ENCODE assay signal across 9 cellular contexts in the genomic region with DNA sequence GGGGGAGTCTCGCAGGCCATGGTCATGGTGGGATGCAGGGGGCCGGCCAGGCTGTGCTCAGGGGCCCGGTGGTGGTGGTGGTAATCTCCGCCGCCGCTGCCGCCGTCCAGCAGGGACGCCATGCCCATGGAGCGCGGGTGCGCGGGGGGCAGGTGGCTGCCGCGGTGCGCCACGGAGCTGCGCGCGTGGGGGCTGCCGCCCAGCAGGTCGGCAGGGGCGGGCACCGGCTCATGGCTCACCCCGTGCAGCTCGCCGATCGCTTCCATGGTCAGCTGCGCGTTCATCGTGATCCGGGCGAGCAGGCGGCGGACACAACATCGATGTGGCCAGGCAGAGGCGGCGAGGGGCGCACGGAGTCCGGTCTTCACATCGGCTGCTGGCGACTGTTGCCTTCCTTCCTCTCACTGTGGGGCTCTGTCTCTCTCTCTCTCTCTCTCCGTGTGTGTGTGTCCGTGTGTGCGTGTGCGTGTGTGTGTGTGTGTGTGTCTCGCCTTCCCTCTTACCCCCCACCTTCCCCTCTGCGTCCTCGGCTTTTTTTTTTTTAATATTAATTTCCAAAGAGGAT. TPM values are rescaled to one million over a fixed set of nuclear protein-coding genes. Genes with fewer than 3 reads are reported as not detected.
DNase-seq lines count a peak whose midpoint lies in the region; ATAC-seq and TF ChIP-seq lines count a peak whose summit lies in the region.
"Had no signal": no experiment of that assay in that cellular context is flagged by ENCODE, and none has a peak within 500 bp of the region (broad histone marks: within the 10 kb centered on the region; RNA-seq: fewer than 3 reads in every experiment).

No MANE protein-coding gene starts in this region.

- H3K9me3 ChIP-seq in hepatocyte (ENCODE audit: low read depth), result no peaks in the 10 kb centered on the region

- H3K4me3 Mint-ChIP-seq in activated T-cell treated with anti-CD3 and anti-CD28 coated beads, Interleukin-2, amount 50 U/mL, for 24 hours, result peak overlapping the region; percentile 71
- H3K4me3 Mint-ChIP-seq in stimulated activated memory B cell treated with anti-CD40 and anti-IgM and Interleukin-4, amounts not matched to agents 10 μg/mL and 1 μg/mL and 100 μg/mL, for 72 hours, result peak overlapping the region; percentile 74

- no peak overlapping the region for H3K27ac Mint-ChIP-seq in activated T-cell treated with anti-CD3 and anti-CD28 coated beads, Interleukin-2, amount 50 U/mL, for 24 hours
- peak overlapping the region; percentile 10 for H3K27ac Mint-ChIP-seq in stimulated activated memory B cell treated with anti-CD40 and anti-IgM and Interleukin-4, amounts not matched to agents 10 μg/mL and 1 μg/mL and 100 μg/mL, for 72 hours

- H3K36me3 Mint-ChIP-seq in activated T-cell treated with anti-CD3 and anti-CD28 coated beads, Interleukin-2, amount 50 U/mL, for 24 hours (ENCODE audit: low read depth), result no peaks in the 10 kb centered on the region
- H3K36me3 Mint-ChIP-seq in stimulated activated memory B cell treated with anti-CD40 and anti-IgM and Interleukin-4, amounts not matched to agents 10 μg/mL and 1 μg/mL and 100 μg/mL, for 72 hours, result no peaks in the 10 kb centered on the region

- peaks cover 93% of the 10 kb centered on the region for H3K27me3 ChIP-seq in hepatocyte

- no peaks in the 10 kb centered on the region for H3K36me3 ChIP-seq in hepatocyte (replicated peaks; ENCODE audit: insufficient read depth, low read depth)

- peak overlapping the region; percentile 100 for H3K4me2 ChIP-seq in hepatocyte

- peaks cover 95% of the 10 kb centered on the region for H3K27me3 Mint-ChIP-seq in activated T-cell treated with anti-CD3 and anti-CD28 coated beads, Interleukin-2, amount 50 U/mL, for 24 hours
- peaks cover 93% of the 10 kb centered on the region for H3K27me3 Mint-ChIP-seq in stimulated activated memory B cell treated with anti-CD40 and anti-IgM and Interleukin-4, amounts not matched to agents 10 μg/mL and 1 μg/mL and 100 μg/mL, for 72 hours

- H3K4me1 Mint-ChIP-seq in activated T-cell treated with anti-CD3 and anti-CD28 coated beads, Interleukin-2, amount 50 U/mL, for 24 hours (ENCODE audit: low read depth), result peaks cover 41% of the 10 kb centered on the region
- peaks cover 38% of the 10 kb centered on the region for H3K4me1 Mint-ChIP-seq in stimulated activated memory B cell treated with anti-CD40 and anti-IgM and Interleukin-4, amounts not matched to agents 10 μg/mL and 1 μg/mL and 100 μg/mL, for 72 hours

- DNase-seq in GM12864 (ENCODE audit: low read depth) (no peak), hepatocyte (ENCODE audit: low spot score) (no peak)
- peak; percentile 49 for DNase-seq in activated T-cell treated with anti-CD3 and anti-CD28 coated beads, Interleukin-2, amount 50 U/mL, for 24 hours
- DNase-seq in activated CD4-positive, alpha-beta T cell treated with anti-CD3 and anti-CD28 coated beads, Interleukin-2, amount 50 U/mL, for 1 hour, result no peak

- ATAC-seq in HG03159 (IDR thresholded peaks at IDR 0.05; ENCODE audit: unreplicated experiment) (peak; percentile 18), HG03571 (IDR thresholded peaks at IDR 0.05; ENCODE audit: unreplicated experiment) (no peak), GM21515 (IDR thresholded peaks at IDR 0.05; ENCODE audit: unreplicated experiment) (no peak)
- peak; percentile 57 for ATAC-seq in stimulated activated memory B cell treated with anti-CD40 and anti-IgM and Interleukin-4, amounts not matched to agents 10 μg/mL and 1 μg/mL and 100 μg/mL, for 72 hours

- no peaks in the 10 kb centered on the region for H3K79me2 ChIP-seq in hepatocyte

- H3K9me2 ChIP-seq in hepatocyte (replicated peaks; ENCODE audit: insufficient read depth), result no peaks in the 10 kb centered on the region

- H3K9me3 Mint-ChIP-seq in activated T-cell treated with anti-CD3 and anti-CD28 coated beads, Interleukin-2, amount 50 U/mL, for 24 hours, result no peaks in the 10 kb centered on the region
- H3K9me3 Mint-ChIP-seq in stimulated activated memory B cell treated with anti-CD40 and anti-IgM and Interleukin-4, amounts not matched to agents 10 μg/mL and 1 μg/mL and 100 μg/mL, for 72 hours, result peaks cover 3% of the 10 kb centered on the region

- TF ChIP-seq CTCF in GM12864 (IDR thresholded peaks at IDR 0.05; ENCODE audit: low read depth, low read length, missing control alignments), result no peak
- no peak for TF ChIP-seq CTCF in hepatocyte (IDR thresholded peaks at IDR 0.05; ENCODE audit: poor library complexity)

- H3K4me3 ChIP-seq in GM12864 (ENCODE audit: low read depth, low read length) (peak overlapping the region; percentile 61), hepatocyte (peak overlapping the region; percentile 52)

- peak overlapping the region; percentile 81 for H2AFZ ChIP-seq in hepatocyte

- WGBS in hepatocyte (ENCODE audit: low lambda C conversion rate, missing lambda C conversion rate), result 13% methylated on average over 37 of the region's 50 CpGs

- no peaks in the 10 kb centered on the region for H4K20me1 ChIP-seq in hepatocyte (ENCODE audit: insufficient read depth, poor library complexity, severe bottlenecking)

- H3K27ac ChIP-seq in hepatocyte, result no peak overlapping the region

- peaks cover 10% of the 10 kb centered on the region for H3K4me1 ChIP-seq in hepatocyte (ENCODE audit: insufficient read depth)

RNA-seq across cellular contexts. Expression of a gene that starts 0.5 kb away (rescaled TPM):
- total RNA-seq in hepatocyte, result 9.5 and 15.2 TPM in 2 replicates
- 3.9 and 5.9 TPM in 2 replicates for polyA plus RNA-seq in hepatocyte
- total RNA-seq: activated CD8-positive, alpha-beta memory T cell treated with anti-CD3 and anti-CD28 coated beads for 36 hours had no signal

Comparison
In these comparisons a context has a peak if more than half of its experiments do, and no peak if none do; other contexts are left out.
1. ATAC-seq: peak in HG03159 (single experiment) and stimulated activated memory B cell treated with anti-CD40 and anti-IgM and Interleukin-4, amounts not matched to agents 10 μg/mL and 1 μg/mL and 100 μg/mL, for 72 hours (single experiment); none in HG03571 (single experiment) and GM21515 (single experiment).